ENCODE assay signal across 1 cellular context in genomic region chr11:9765320-9766101, GRCh38.
TF ChIP-seq lines count a peak whose summit lies in the region.

No MANE protein-coding gene starts in this region.

TF ChIP-seq in HepG2, 621 proteins besides CTCF, POLR2A, EP300 and RAD21 (continued from another document and continues in another):
- TF ChIP-seq ZNF362 (CRISPR knock-in tag; IDR thresholded peaks at IDR 0.05; ENCODE audit: borderline replicate concordance) (peak; percentile 58; the same call in 1 of the 2 replicates), ZSCAN31 (CRISPR knock-in tag; IDR thresholded peaks at IDR 0.05; ENCODE audit: low read depth) (no peak), KAT2B (IDR thresholded peaks at IDR 0.05; ENCODE audit: borderline replicate concordance, low read depth, low read length) (no peak), ZNF543 (CRISPR knock-in tag; IDR thresholded peaks at IDR 0.05) (peak; percentile 87; the same call in 1 of the 2 replicates), NFYC (CRISPR knock-in tag; IDR thresholded peaks at IDR 0.05) (no peak), ISL2 (CRISPR knock-in tag; IDR thresholded peaks at IDR 0.05) (peak; percentile 63), ZNF24 (IDR thresholded peaks at IDR 0.05) (no peak), U2AF1 (optimal IDR thresholded peaks at IDR 0.05; ENCODE audit: low read depth, low read length) (no peak), ARID2 (CRISPR knock-in tag; IDR thresholded peaks at IDR 0.05; ENCODE audit: borderline replicate concordance) (0 out of 2 replicates have a peak, but pooled peaks have one; percentile 40), PHF8 (CRISPR knock-in tag; IDR thresholded peaks at IDR 0.05) (peak; percentile 78), RXRA (CRISPR knock-in tag; IDR thresholded peaks at IDR 0.05) (peak; percentile 91), TMF1 (CRISPR knock-in tag; IDR thresholded peaks at IDR 0.05; ENCODE audit: low read depth) (no peak), ZBTB8A (CRISPR knock-in tag; IDR thresholded peaks at IDR 0.05; ENCODE audit: borderline replicate concordance, low read depth) (no peak), NFKB2 (CRISPR knock-in tag; IDR thresholded peaks at IDR 0.05; ENCODE audit: borderline replicate concordance) (0 out of 2 replicates have a peak, but pooled peaks have one; percentile 74), ARID3A (IDR thresholded peaks at IDR 0.05; ENCODE audit: low read depth, low read length) (no peak), MTA3 (CRISPR knock-in tag; IDR thresholded peaks at IDR 0.05) (no peak), HMG20A (CRISPR knock-in tag; IDR thresholded peaks at IDR 0.05; ENCODE audit: borderline replicate concordance) (peak; percentile 85; the same call in 1 of the 2 replicates), ZNF83 (CRISPR knock-in tag; IDR thresholded peaks at IDR 0.05; ENCODE audit: borderline replicate concordance) (no peak), CSRNP2 (CRISPR knock-in tag; conservative IDR thresholded peaks at IDR 0.05; ENCODE audit: low read depth) (no peak), RORA (CRISPR knock-in tag; IDR thresholded peaks at IDR 0.05) (no peak), RFX1 (IDR thresholded peaks at IDR 0.05) (no peak), PHF5A (CRISPR knock-in tag; IDR thresholded peaks at IDR 0.05; ENCODE audit: low read depth, unreplicated experiment) (no peak), SIX1 (CRISPR knock-in tag; IDR thresholded peaks at IDR 0.05; ENCODE audit: borderline replicate concordance) (peak; percentile 100), FOXK2 (IDR thresholded peaks at IDR 0.05) (no peak), ZNF737 (CRISPR knock-in tag; IDR thresholded peaks at IDR 0.05; ENCODE audit: borderline replicate concordance) (no peak), ZNF367 (CRISPR knock-in tag; IDR thresholded peaks at IDR 0.05; ENCODE audit: borderline replicate concordance) (no peak), HNF4G (IDR thresholded peaks at IDR 0.05; ENCODE audit: borderline replicate concordance, low read depth, low read length) (peak; percentile 39; the same call in 1 of the 2 replicates), HNF4G (CRISPR knock-in tag; IDR thresholded peaks at IDR 0.05; ENCODE audit: borderline replicate concordance, low read depth) (peak; percentile 10; the same call in 1 of the 2 replicates), THAP11 (CRISPR knock-in tag; IDR thresholded peaks at IDR 0.05) (peak; percentile 63), SP4 (CRISPR knock-in tag; IDR thresholded peaks at IDR 0.05) (0 out of 2 replicates have a peak, but pooled peaks have one; percentile 48), SNAI1 (CRISPR knock-in tag; IDR thresholded peaks at IDR 0.05; ENCODE audit: borderline replicate concordance) (no peak; the same call in 1 of the 2 replicates), TIGD3 (CRISPR knock-in tag; IDR thresholded peaks at IDR 0.05; ENCODE audit: borderline replicate concordance) (no peak), ZFP36L2 (CRISPR knock-in tag; IDR thresholded peaks at IDR 0.05) (no peak), KMT2B (CRISPR knock-in tag; IDR thresholded peaks at IDR 0.05) (peak; percentile 63; the same call in 1 of the 2 replicates), ZNF678 (CRISPR knock-in tag; IDR thresholded peaks at IDR 0.05) (no peak; the same call in 1 of the 2 replicates), SNAPC2 (CRISPR knock-in tag; IDR thresholded peaks at IDR 0.05) (peak; percentile 88; the same call in 1 of the 2 replicates), HNF1B (CRISPR knock-in tag; IDR thresholded peaks at IDR 0.05) (peak; percentile 96), ZNF580 (CRISPR knock-in tag; IDR thresholded peaks at IDR 0.05; ENCODE audit: borderline replicate concordance, low read depth) (peak; percentile 91), AGO2 (optimal IDR thresholded peaks at IDR 0.05; ENCODE audit: low read depth, low read length) (no peak), TOPORS (CRISPR knock-in tag; IDR thresholded peaks at IDR 0.05) (0 out of 2 replicates have a peak, but pooled peaks have one; percentile 47), KDM5A (IDR thresholded peaks at IDR 0.05; ENCODE audit: borderline replicate concordance, low read length) (no peak), ZNF260 (CRISPR knock-in tag; IDR thresholded peaks at IDR 0.05; ENCODE audit: borderline replicate concordance, low read depth) (no peak), ZNF615 (CRISPR knock-in tag; IDR thresholded peaks at IDR 0.05; ENCODE audit: borderline replicate concordance) (no peak), SMAD3 (CRISPR knock-in tag; IDR thresholded peaks at IDR 0.05) (peak; percentile 73; the same call in 1 of the 2 replicates), TGIF2 (CRISPR knock-in tag; IDR thresholded peaks at IDR 0.05) (peak; percentile 65; the same call in 1 of the 2 replicates), ATF6 (CRISPR knock-in tag; conservative IDR thresholded peaks at IDR 0.05) (no peak), KLF12 (CRISPR knock-in tag; IDR thresholded peaks at IDR 0.05; ENCODE audit: borderline replicate concordance) (peak; percentile 62; the same call in 1 of the 2 replicates), ARID4A (CRISPR knock-in tag; IDR thresholded peaks at IDR 0.05; ENCODE audit: borderline replicate concordance) (peak; percentile 86; the same call in 1 of the 2 replicates), ETS1 (CRISPR knock-in tag; IDR thresholded peaks at IDR 0.05) (no peak), ASH2L (IDR thresholded peaks at IDR 0.05; ENCODE audit: insufficient read length, low read depth, low read length) (peak; percentile 37), RBM22 (optimal IDR thresholded peaks at IDR 0.05; ENCODE audit: low read length) (no peak)
